In genomic region chr5:158769079-158769478, GRCh38 we compare ENCODE assay signal across 15 cellular contexts.
DNase-seq lines count a peak whose midpoint lies in the region; ATAC-seq and TF ChIP-seq lines count a peak whose summit lies in the region.
"Had no signal": no experiment of that assay in that cellular context is flagged by ENCODE, and none has a peak within 500 bp of the region (broad histone marks: within the 10 kb centered on the region; RNA-seq: fewer than 3 reads in every experiment).

No MANE protein-coding gene starts in this region.

- DNase-seq in breast epithelium (ENCODE audit: low spot score in 2 of 2) = no peak
- no peak for DNase-seq in MCF 10A (ENCODE audit: unreplicated experiment)
- peak; percentile 60 to 66 for DNase-seq in dermis microvascular lymphatic vessel endothelial cell (ENCODE audit: low read depth in 2 of 2)
- DNase-seq in right lobe of liver = no peak
- no peak for DNase-seq in thoracic aorta (ENCODE audit: low spot score)
- no peak for DNase-seq in activated T-cell treated with anti-CD3 and anti-CD28 coated beads, Interleukin-2, amount 50 U/mL, for 24 hours
- DNase-seq in DMS 273 (lab: John Stamatoyannopoulos, UW; ENCODE audit: unreplicated experiment) = no peak
- DNase-seq: HFFc6, Karpas-422, NCI-H1930, NCI-H2171 treated with DMSO at 0.1 percent for 48 hours, NCI-H510A, NCI-H82 had no signal

- H3K4me3 ChIP-seq in breast epithelium (no peak overlapping the region), right lobe of liver (no peak overlapping the region), thoracic aorta (no peak overlapping the region)

- H3K27me3 Mint-ChIP-seq in MCF 10A (ENCODE audit: insufficient read depth, unreplicated experiment) = peaks cover 22% of the 10 kb centered on the region
- peaks cover 9% of the 10 kb centered on the region for H3K27me3 Mint-ChIP-seq in activated T-cell treated with anti-CD3 and anti-CD28 coated beads, Interleukin-2, amount 50 U/mL, for 24 hours

- no peak for TF ChIP-seq POLR2A in breast epithelium (IDR thresholded peaks at IDR 0.05)
- TF ChIP-seq POLR2A in right lobe of liver (IDR thresholded peaks at IDR 0.05) = no peak

- H3K4me1 Mint-ChIP-seq in MCF 10A (ENCODE audit: insufficient read depth, unreplicated experiment) = peaks cover 7% of the 10 kb centered on the region
- H3K4me1 Mint-ChIP-seq in activated T-cell treated with anti-CD3 and anti-CD28 coated beads, Interleukin-2, amount 50 U/mL, for 24 hours (ENCODE audit: low read depth) = peaks cover 4% of the 10 kb centered on the region

- BruUV-seq in MCF 10A (replicated peaks; lab: Mats Ljungman, UMichigan) = no TSS peak

- H3K36me3 Mint-ChIP-seq in MCF 10A (ENCODE audit: insufficient read depth, unreplicated experiment) = no peaks in the 10 kb centered on the region
- H3K36me3 Mint-ChIP-seq in activated T-cell treated with anti-CD3 and anti-CD28 coated beads, Interleukin-2, amount 50 U/mL, for 24 hours (ENCODE audit: low read depth) = no peaks in the 10 kb centered on the region

- H3K4me1 ChIP-seq in breast epithelium = no peaks in the 10 kb centered on the region
- peaks cover 0 to 20% (median 0%) of the 10 kb centered on the region in 4 donors for H3K4me1 ChIP-seq in right lobe of liver
- H3K4me1 ChIP-seq in thoracic aorta (ENCODE audit: control insufficient read depth in 1 of 2, low read depth in 2 of 2) = peaks cover 37 to 42% of the 10 kb centered on the region in 2 donors

- POLR2A ChIA-PET in MCF 10A (lab: Yijun Ruan, JAX) = interaction anchor here (0.7 to 1.2 kb wide), 2 partner anchors 9 to 56 kb away, joined by 3 to 5 read pairs; no protein-coding TSS in a partner anchor

- 2% methylated on average over 4 of the region's 4 CpGs for WGBS in right lobe of liver (ENCODE audit: insufficient coverage, low coverage, low lambda C conversion rate, missing lambda C conversion rate)

- no peaks in the 10 kb centered on the region for H3K36me3 ChIP-seq in breast epithelium
- no peaks in the 10 kb centered on the region for H3K36me3 ChIP-seq in right lobe of liver
- no peaks in the 10 kb centered on the region for H3K36me3 ChIP-seq in thoracic aorta

- peaks cover 7% of the 10 kb centered on the region for H3K9me3 Mint-ChIP-seq in MCF 10A (ENCODE audit: unreplicated experiment)
- no peaks in the 10 kb centered on the region for H3K9me3 Mint-ChIP-seq in activated T-cell treated with anti-CD3 and anti-CD28 coated beads, Interleukin-2, amount 50 U/mL, for 24 hours

- intact Hi-C loops in breast epithelium (cut with DNase I; ENCODE audit: low total_unique reads) (no loop called here), MCF 10A (cut with micrococcal nuclease) (no loop called here), right lobe of liver (cut with DNase I) (no loop called here)

- CTCF ChIA-PET in MCF 10A (lab: Yijun Ruan, JAX) = interaction anchor here (0.6 to 1.4 kb wide), 3 partner anchors 73 to 338 kb away, joined by 3 read pairs; no protein-coding TSS in a partner anchor

- no peak overlapping the region for H3K27ac Mint-ChIP-seq in MCF 10A (ENCODE audit: low read depth, unreplicated experiment)
- no peak overlapping the region for H3K27ac Mint-ChIP-seq in activated T-cell treated with anti-CD3 and anti-CD28 coated beads, Interleukin-2, amount 50 U/mL, for 24 hours
- H3K27ac Mint-ChIP-seq: HFFc6 had no signal

- no peaks in the 10 kb centered on the region for H3K27me3 ChIP-seq in breast epithelium
- H3K27me3 ChIP-seq in right lobe of liver = no peaks in the 10 kb centered on the region
- H3K27me3 ChIP-seq in thoracic aorta (replicated peaks; ENCODE audit: insufficient read depth) = no peaks in the 10 kb centered on the region

- H3K9me3 ChIP-seq in breast epithelium = no peaks in the 10 kb centered on the region
- no peaks in the 10 kb centered on the region for H3K9me3 ChIP-seq in right lobe of liver
- no peaks in the 10 kb centered on the region for H3K9me3 ChIP-seq in thoracic aorta

- ATAC-seq in right lobe of liver (peak; percentile 92 to 96 (median 93)), thoracic aorta (ENCODE audit: insufficient number of reproducible peaks, low FRiP score, low read depth) (no peak), HG02642 (IDR thresholded peaks at IDR 0.05; ENCODE audit: poor library complexity, unreplicated experiment) (no peak)

- H3K4me3 Mint-ChIP-seq in MCF 10A (ENCODE audit: unreplicated experiment) = no peak overlapping the region
- no peak overlapping the region for H3K4me3 Mint-ChIP-seq in activated T-cell treated with anti-CD3 and anti-CD28 coated beads, Interleukin-2, amount 50 U/mL, for 24 hours
- H3K4me3 Mint-ChIP-seq: HFFc6 had no signal

- peak overlapping the region; percentile 43 to 64 for H3K27ac ChIP-seq in breast epithelium
- H3K27ac ChIP-seq in right lobe of liver = peak overlapping the region in 2 of 3 donors; percentile 1 to 13
- H3K27ac ChIP-seq in thoracic aorta = peak overlapping the region; percentile 10 to 46
- H3K27ac ChIP-seq: 22Rv1 had no signal

- no peak for TF ChIP-seq CTCF in breast epithelium (IDR thresholded peaks at IDR 0.05)
- no peak for TF ChIP-seq CTCF in MCF 10A (IDR thresholded peaks at IDR 0.05; ENCODE audit: unreplicated experiment)
- no peak for TF ChIP-seq CTCF in right lobe of liver (IDR thresholded peaks at IDR 0.05)
- no peak for TF ChIP-seq CTCF in thoracic aorta (IDR thresholded peaks at IDR 0.05)

Comparison
In these comparisons a context has a peak if more than half of its experiments do, and no peak if none do; other contexts are left out.
1. DNase-seq: peak in dermis microvascular lymphatic vessel endothelial cell (2 of 2); none in breast epithelium (0 of 2), MCF 10A (single experiment), right lobe of liver (0 of 3), thoracic aorta (single experiment), activated T-cell treated with anti-CD3 and anti-CD28 coated beads, Interleukin-2, amount 50 U/mL, for 24 hours (single experiment) and DMS 273 (single experiment).
2. ATAC-seq: peak in right lobe of liver (4 of 4); none in thoracic aorta (single experiment) and HG02642 (single experiment).
3. Peak in every context shown above with its lines, with median percentiles within 50 percentile points of each other: H3K27ac ChIP-seq.